In genomic region chr1:43933386-43934278, GRCh38 we compare ENCODE assay signal across 8 cellular contexts.
DNase-seq lines count a peak whose midpoint lies in the region; ATAC-seq and TF ChIP-seq lines count a peak whose summit lies in the region.

TSS of gene ARTN (plus strand) at chr1:43933801. CDS start at chr1:43935657, 1,856 bp downstream.

- peak; percentile 71 for DNase-seq in DMS 273 (lab: John Stamatoyannopoulos, UW; ENCODE audit: unreplicated experiment)
- DNase-seq in DMS 273 treated with DMSO at 0.1 percent for 48 hours (lab: John Stamatoyannopoulos, UW), result no peak
- DNase-seq in RWPE1 (ENCODE audit: low spot score), result peak; percentile 73
- peak in 1 of 2 donors; percentile 49 for DNase-seq in foreskin fibroblast
- peak; percentile 64 for DNase-seq in retina
- DNase-seq in GM19240 (ENCODE audit: insufficient read length, low spot score), result no peak

- ATAC-seq in GM21825 (IDR thresholded peaks at IDR 0.05; ENCODE audit: unreplicated experiment) (no peak), HG03280 (IDR thresholded peaks at IDR 0.05; ENCODE audit: unreplicated experiment) (no peak)

- POLR2A ChIA-PET in RWPE1 (lab: Yijun Ruan, JAX; ENCODE audit: low non-redundant PET), result interaction anchor here (0.8 to 1.9 kb wide), 3 partner anchors 19 to 171 kb away, joined by 3 to 6 read pairs (median 3); no protein-coding TSS in a partner anchor

- H3K4me3 ChIP-seq in foreskin fibroblast (ENCODE audit: low read depth in 1 of 2, low read length in 2 of 2), result peak within 1 kb of the TSS; percentile 44 to 56

- no peak for TF ChIP-seq CTCF in RWPE1 (conservative IDR thresholded peaks at IDR 0.05; ENCODE audit: low read depth)
- no peak for TF ChIP-seq CTCF in foreskin fibroblast (IDR thresholded peaks at IDR 0.05; ENCODE audit: low read depth, low read length)

- peak within 1 kb of the TSS; percentile 96 for H3K27ac ChIP-seq in RWPE1

- CTCF ChIA-PET in RWPE1 (lab: Yijun Ruan, JAX), result interaction anchor here (0.5 to 6.5 kb wide), 27 partner anchors 9 to 452 kb away, joined by 3 to 150 read pairs (median 4); partner anchors contain the start of genes ATP6V0B and IPO13

Comparison
In these comparisons a context has a peak if more than half of its experiments do, and no peak if none do; other contexts are left out.
1. DNase-seq: peak in DMS 273 (single experiment), RWPE1 (single experiment) and retina (single experiment); none in DMS 273 treated with DMSO at 0.1 percent for 48 hours (single experiment) and GM19240 (single experiment).